In the genomic region with DNA sequence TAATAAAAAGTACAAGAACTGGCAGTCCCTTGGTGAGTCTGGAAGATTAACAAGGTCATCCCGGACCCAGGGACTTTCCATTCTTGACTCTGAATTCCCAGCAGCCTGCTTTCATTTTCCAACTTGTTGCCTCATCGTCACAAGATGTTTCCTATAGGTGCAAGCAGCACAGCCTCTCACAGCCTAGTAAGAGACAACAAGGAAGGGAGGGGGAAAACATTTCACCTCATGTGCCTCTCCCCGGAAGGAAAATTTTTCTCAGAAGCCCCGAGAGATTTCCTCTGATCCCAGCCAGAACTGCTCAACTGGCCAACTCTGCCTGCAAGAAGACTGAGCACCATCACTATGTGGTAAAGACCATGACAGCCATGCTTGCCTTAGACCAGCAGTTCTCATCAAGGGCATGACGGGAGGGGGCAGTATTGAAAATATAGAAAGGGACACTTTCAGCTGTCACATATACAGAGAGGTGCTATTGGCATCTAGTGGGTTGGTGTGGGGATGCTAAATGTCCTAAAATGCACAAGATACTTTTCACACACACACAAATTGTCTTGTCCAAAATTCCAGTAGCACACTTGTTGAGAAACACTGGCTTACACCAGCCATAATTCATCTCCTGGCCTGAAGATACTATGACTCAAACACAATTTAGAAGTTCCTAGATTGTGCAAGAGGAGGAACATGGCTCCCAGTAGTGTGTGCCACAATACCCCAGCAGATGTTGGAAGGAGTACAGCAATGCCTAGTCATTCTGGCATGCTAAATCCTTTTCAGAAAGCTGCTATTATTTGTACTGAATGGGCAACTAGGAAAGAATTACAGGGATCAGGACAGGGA, we compare ENCODE assay signal across 8 cellular contexts. TPM values are rescaled to one million over a fixed set of nuclear protein-coding genes. Genes with fewer than 3 reads are reported as not detected.
A peak's percentile ranks its signal among the peaks of the same experiment; 100 is the strongest.
DNase-seq lines count a peak whose midpoint lies in the region; ATAC-seq and TF ChIP-seq lines count a peak whose summit lies in the region.

No MANE protein-coding gene starts in this region.

- H3K27ac Mint-ChIP-seq in activated CD8-positive, alpha-beta memory T cell treated with anti-CD3 and anti-CD28 coated beads, Interleukin-2, amount 10 ng/mL, durations not matched to agents 7 days and 5 days: no peak overlapping the region

- H3K27me3 Mint-ChIP-seq in activated CD8-positive, alpha-beta memory T cell treated with anti-CD3 and anti-CD28 coated beads, Interleukin-2, amount 10 ng/mL, durations not matched to agents 7 days and 5 days: no peaks in the 10 kb centered on the region

- H3K36me3 ChIP-seq in body of pancreas (replicated peaks in 1 of 2; ENCODE audit: insufficient read depth in 1 of 2, low read depth in 2 of 2) (no peaks in the 10 kb centered on the region), thymus (ENCODE audit: control insufficient read depth, insufficient read depth) (no peaks in the 10 kb centered on the region)

- CTCF ChIA-PET in activated CD8-positive, alpha-beta memory T cell treated with anti-CD3 and anti-CD28 coated beads, Interleukin-2, amount 10 ng/mL, durations not matched to agents 7 days and 5 days (lab: Charles Lee): no interaction called here
- CTCF ChIA-PET in GM10248 (lab: Yijun Ruan, JAX): interaction anchor here (0.8 kb wide), 1 partner anchor 17 kb away, joined by 3 read pairs; no protein-coding TSS in a partner anchor

- H3K4me1 ChIP-seq in body of pancreas: peaks cover 61% of the 10 kb centered on the region
- no peaks in the 10 kb centered on the region for H3K4me1 ChIP-seq in thymus (ENCODE audit: control insufficient read depth, insufficient read depth, low read length)

- no peaks in the 10 kb centered on the region for H3K9me3 Mint-ChIP-seq in activated CD8-positive, alpha-beta memory T cell treated with anti-CD3 and anti-CD28 coated beads, Interleukin-2, amount 10 ng/mL, durations not matched to agents 7 days and 5 days (ENCODE audit: low read depth)

- intact Hi-C loops in body of pancreas (cut with DNase I): no loop called here

- H3K4me3 Mint-ChIP-seq in activated CD8-positive, alpha-beta memory T cell treated with anti-CD3 and anti-CD28 coated beads, Interleukin-2, amount 10 ng/mL, durations not matched to agents 7 days and 5 days: no peak overlapping the region

- H3K27me3 ChIP-seq in body of pancreas: no peaks in the 10 kb centered on the region
- H3K27me3 ChIP-seq in thymus (ENCODE audit: control insufficient read depth, insufficient read depth): no peaks in the 10 kb centered on the region

- H3K27ac ChIP-seq in body of pancreas: peak overlapping the region; percentile 59 to 85 (median 68)
- H3K27ac ChIP-seq in thymus (ENCODE audit: low read depth): peak overlapping the region; percentile 84

- DNase-seq in LNCaP clone FGC (ENCODE audit: low read depth) (peak; percentile 63), body of pancreas (peak; percentile 34 to 80 (median 56)), kidney tubule cell (ENCODE audit: low spot score) (peak; percentile 81), LoVo (ENCODE audit: low spot score) (no peak), GM10248 (ENCODE audit: extremely low spot score) (no peak)
- DNase-seq in activated CD8-positive, alpha-beta memory T cell treated with anti-CD3 and anti-CD28 coated beads, Interleukin-2, amount 10 ng/mL, durations not matched to agents 7 days and 5 days: no peak

- TF ChIP-seq CTCF in LNCaP clone FGC (IDR thresholded peaks at IDR 0.05; ENCODE audit: control insufficient read depth, extremely low read depth, insufficient read depth) (no peak), body of pancreas (IDR thresholded peaks at IDR 0.05) (no peak), GM10248 (IDR thresholded peaks at IDR 0.05; ENCODE audit: control extremely low read depth, extremely low read depth, low read depth, missing control alignments) (no peak)

- ATAC-seq in body of pancreas: peak; percentile 81
- no peak for ATAC-seq in activated CD8-positive, alpha-beta memory T cell treated with anti-CD3 and anti-CD28 coated beads, Interleukin-2, amount 10 ng/mL, durations not matched to agents 7 days and 5 days
- ATAC-seq in GM19351 (IDR thresholded peaks at IDR 0.05; ENCODE audit: unreplicated experiment): no peak

- TF ChIP-seq POLR2A in body of pancreas (IDR thresholded peaks at IDR 0.05): peak in 2 of 3 donors; percentile 9 to 28

- peaks cover 3% of the 10 kb centered on the region for H3K36me3 Mint-ChIP-seq in activated CD8-positive, alpha-beta memory T cell treated with anti-CD3 and anti-CD28 coated beads, Interleukin-2, amount 10 ng/mL, durations not matched to agents 7 days and 5 days

- H3K4me1 Mint-ChIP-seq in activated CD8-positive, alpha-beta memory T cell treated with anti-CD3 and anti-CD28 coated beads, Interleukin-2, amount 10 ng/mL, durations not matched to agents 7 days and 5 days: peaks cover 8% of the 10 kb centered on the region

- POLR2A ChIA-PET in GM10248 (lab: Yijun Ruan, JAX): interaction anchor here (0.5 kb wide), 1 partner anchor 15 kb away, joined by 3 read pairs; no protein-coding TSS in a partner anchor

- H3K9me3 ChIP-seq in body of pancreas (no peaks in the 10 kb centered on the region), thymus (ENCODE audit: control insufficient read depth) (no peaks in the 10 kb centered on the region)

- peak overlapping the region; percentile 23 for H3K4me3 ChIP-seq in LNCaP clone FGC (ENCODE audit: low read depth, low read length)
- no peak overlapping the region for H3K4me3 ChIP-seq in body of pancreas
- H3K4me3 ChIP-seq in thymus (ENCODE audit: low read length): no peak overlapping the region

- 46 to 54% methylated on average over 5 of the region's 5 CpGs for WGBS in body of pancreas, 2 donors
- WGBS in thymus: 90% methylated on average over 5 of the region's 5 CpGs

RNA-seq across cellular contexts. Expression of a gene that starts 10.8 kb away (rescaled TPM):
- 10 to 100 TPM; 56.8 to 58.7 TPM for total RNA-seq in body of pancreas
- polyA plus RNA-seq in thymus: 141 TPM
- total RNA-seq in activated CD8-positive, alpha-beta memory T cell treated with anti-CD3 and anti-CD28 coated beads, Interleukin-2, amount 10 ng/mL, durations not matched to agents 7 days and 5 days: 100 to 1,000 TPM; 103 to 128 TPM

RNA-seq across cellular contexts. Expression of a gene that starts 23.4 kb away (rescaled TPM):
- 100 to 1,000 TPM in 1 of 2 donors, 10 to 100 TPM in 1; 70.5 to 171 TPM for total RNA-seq in body of pancreas
- polyA plus RNA-seq in thymus: 759 TPM
- 10 to 100 TPM; 47.8 to 50.2 TPM for total RNA-seq in activated CD8-positive, alpha-beta memory T cell treated with anti-CD3 and anti-CD28 coated beads, Interleukin-2, amount 10 ng/mL, durations not matched to agents 7 days and 5 days

RNA-seq across cellular contexts. Expression of a gene that starts 45.4 kb away (rescaled TPM):
- total RNA-seq in body of pancreas: 10 to 100 TPM in 1 of 2 donors, 1 to 10 TPM in 1; 7.3 to 16.2 TPM
- 18.7 TPM for polyA plus RNA-seq in thymus
- 100 to 1,000 TPM in 1 of 2 experiments, 10 to 100 TPM in 1; 95.4 to 128 TPM for total RNA-seq in activated CD8-positive, alpha-beta memory T cell treated with anti-CD3 and anti-CD28 coated beads, Interleukin-2, amount 10 ng/mL, durations not matched to agents 7 days and 5 days

Comparison
In these comparisons a context has a peak if more than half of its experiments do, and no peak if none do; other contexts are left out.
1. DNase-seq: peak in LNCaP clone FGC (single experiment), body of pancreas (4 of 4) and kidney tubule cell (single experiment); none in activated CD8-positive, alpha-beta memory T cell treated with anti-CD3 and anti-CD28 coated beads, Interleukin-2, amount 10 ng/mL, durations not matched to agents 7 days and 5 days (single experiment), LoVo (single experiment) and GM10248 (single experiment).
2. RNA of a gene that starts 45.4 kb away (total RNA-seq): 95.4 to 128 TPM in activated CD8-positive, alpha-beta memory T cell treated with anti-CD3 and anti-CD28 coated beads, Interleukin-2, amount 10 ng/mL, durations not matched to agents 7 days and 5 days; 7.3 to 16.2 TPM in body of pancreas; every median in the first group is over 4 times any median in the second.